11 cellular contexts compared by ENCODE assay signal in genomic region chr12:119869720-119870119, GRCh38. TPM values are rescaled to one million over a fixed set of nuclear protein-coding genes. Genes with fewer than 3 reads are reported as not detected.
DNase-seq lines count a peak whose midpoint lies in the region; ATAC-seq, FAIRE-seq and TF ChIP-seq lines count a peak whose summit lies in the region.
"Had no signal": no experiment of that assay in that cellular context is flagged by ENCODE, and none has a peak within 500 bp of the region (broad histone marks: within the 10 kb centered on the region; RNA-seq: fewer than 3 reads in every experiment).

No MANE protein-coding gene starts in this region.

- H3K79me2 ChIP-seq in keratinocyte (ENCODE audit: control insufficient read depth, insufficient read depth, low read length): no peaks in the 10 kb centered on the region

- 80% methylated on average over 5 of the region's 5 CpGs for WGBS in right lobe of liver (ENCODE audit: insufficient coverage, low coverage, low lambda C conversion rate, missing lambda C conversion rate)

- intact Hi-C loops in right lobe of liver (cut with DNase I): no loop called here

- peak overlapping the region; percentile 63 for H3K4me2 ChIP-seq in keratinocyte (ENCODE audit: control insufficient read depth, extremely low read depth, insufficient read depth, low read depth, low read length)

- H3K27me3 ChIP-seq in keratinocyte (ENCODE audit: control insufficient read depth, extremely low read depth, insufficient read depth, low read length): no peaks in the 10 kb centered on the region
- H3K27me3 ChIP-seq in right lobe of liver: no peaks in the 10 kb centered on the region

- TF ChIP-seq CTCF in keratinocyte (optimal IDR thresholded peaks at IDR 0.05 in 1 of 3, IDR thresholded peaks at IDR 0.05 in 1 of 3, conservative IDR thresholded peaks at IDR 0.05 in 1 of 3; ENCODE audit: extremely low read depth in 1 of 3, insufficient read depth in 2 of 3, low read length in 3 of 3): peak in 2 of 3 experiments; percentile 18 to 60
- TF ChIP-seq CTCF in right lobe of liver (IDR thresholded peaks at IDR 0.05): no peak

- peak overlapping the region; percentile 47 for H3K9ac ChIP-seq in keratinocyte (ENCODE audit: control insufficient read depth, extremely low read depth, insufficient read depth, low read length)

- TF ChIP-seq POLR2A in right lobe of liver (IDR thresholded peaks at IDR 0.05): no peak

- no peaks in the 10 kb centered on the region for H3K9me1 ChIP-seq in keratinocyte (ENCODE audit: control insufficient read depth, extremely low read depth, insufficient read depth, low read length)

- in situ Hi-C loops in ACHN (cut with HindIII; ENCODE audit: low pct_ligation_motif_present, low pct_unique_long_range_greater_than_20kb, low sequenced_read_pairs): no loop called here

- no peaks in the 10 kb centered on the region for H4K20me1 ChIP-seq in keratinocyte (ENCODE audit: control insufficient read depth, extremely low read depth, insufficient read depth, low read length)

- ATAC-seq in right lobe of liver (no peak), HG02973 (IDR thresholded peaks at IDR 0.05; ENCODE audit: unreplicated experiment) (no peak), GM21825 (IDR thresholded peaks at IDR 0.05; ENCODE audit: unreplicated experiment) (no peak)

- H3K27ac ChIP-seq in keratinocyte (ENCODE audit: control insufficient read depth, insufficient read depth, low read length) (peak overlapping the region; percentile 96), right lobe of liver (no peak overlapping the region)

- DNase-seq in ACHN (peak; percentile 43), HPDE6-E6E7 (ENCODE audit: extremely low spot score) (peak; percentile 73), astrocyte of the hippocampus (ENCODE audit: low read depth, low spot score) (peak; percentile 76), keratinocyte (ENCODE audit: low read depth, low spot score) (peak; percentile 58), pons (ENCODE audit: low spot score) (no peak), right lobe of liver (no peak)
- DNase-seq: CD8-positive, alpha-beta memory T cell; NCI-H2081 treated with DMSO at 0.1 percent for 48 hours had no signal

- H3K36me3 ChIP-seq in keratinocyte (ENCODE audit: control insufficient read depth in 2 of 2, extremely low read depth in 1 of 2, insufficient read depth in 2 of 2, low read length in 2 of 2) (peaks cover 0 to 5% of the 10 kb centered on the region in 2 experiments), right lobe of liver (no peaks in the 10 kb centered on the region)

- H3K4me1 ChIP-seq in keratinocyte (ENCODE audit: control insufficient read depth, extremely low read depth, insufficient read depth, low read length) (peaks cover 13% of the 10 kb centered on the region), right lobe of liver (no peaks in the 10 kb centered on the region)

- H3K9me3 ChIP-seq in keratinocyte (ENCODE audit: control insufficient read depth, low read depth, low read length) (no peaks in the 10 kb centered on the region), right lobe of liver (no peaks in the 10 kb centered on the region)

- H2AFZ ChIP-seq in keratinocyte (ENCODE audit: control insufficient read depth, low read length): peak overlapping the region; percentile 92

- dilution Hi-C loops in keratinocyte (cut with MboI; ENCODE audit: extremely low pct_ligation_motif_present, low sequenced_read_pairs): no loop called here

- H3K4me3 ChIP-seq in keratinocyte (ENCODE audit: control insufficient read depth in 2 of 3, extremely low read depth in 1 of 3, insufficient read depth in 2 of 3, low read depth in 1 of 3, low read length in 3 of 3) (no peak overlapping the region), right lobe of liver (no peak overlapping the region)

- peak; percentile 84 for FAIRE-seq in keratinocyte (lab: Jason Lieb, UNC)
- FAIRE-seq: H1 had no signal

RNA-seq across cellular contexts. Expression of gene CIT, which starts 7.4 kb away (rescaled TPM):
- polyA plus RNA-seq in keratinocyte: 1.4 to 6.6 TPM (median 6.2 TPM) in 3 replicates
- polyA plus RNA-seq in keratinocyte (2011; ENCODE audit: low read depth): 0.84 TPM
- 1.5 and 1.8 TPM in 2 replicates for polyA plus RNA-seq in keratinocyte (2011; cell fraction: cytosol; rRNA removed)
- 7.0 and 7.4 TPM in 2 replicates for polyA plus RNA-seq in keratinocyte (2011; cell fraction: nucleus; rRNA removed)
- 0.18 and 4.7 TPM in 2 replicates for polyA plus RNA-seq in keratinocyte (2012; ENCODE audit: low replicate concordance)
- polyA minus RNA-seq in keratinocyte: 5.4 to 16.8 TPM (median 11.7 TPM) in 3 replicates
- polyA minus RNA-seq in keratinocyte (2011; cell fraction: cytosol; rRNA and poly(A)+ RNA removed): 4.4 TPM
- polyA minus RNA-seq in keratinocyte (2011; cell fraction: nucleus; rRNA and poly(A)+ RNA removed): 4.9 and 8.5 TPM in 2 replicates
- total RNA-seq in right lobe of liver: 10 to 100 TPM in 1 of 6 experiments, 1 to 10 TPM in 5; 1.8 to 12.8 (median 3.3) TPM

Comparison
In these comparisons a context has a peak if more than half of its experiments do, and no peak if none do; other contexts are left out.
1. DNase-seq: peak in ACHN (single experiment), HPDE6-E6E7 (single experiment), astrocyte of the hippocampus (single experiment) and keratinocyte (single experiment); none in pons (single experiment) and right lobe of liver (0 of 3).
2. CTCF ChIP-seq: peak in keratinocyte (2 of 3); none in right lobe of liver (0 of 4).